In the genomic region with DNA sequence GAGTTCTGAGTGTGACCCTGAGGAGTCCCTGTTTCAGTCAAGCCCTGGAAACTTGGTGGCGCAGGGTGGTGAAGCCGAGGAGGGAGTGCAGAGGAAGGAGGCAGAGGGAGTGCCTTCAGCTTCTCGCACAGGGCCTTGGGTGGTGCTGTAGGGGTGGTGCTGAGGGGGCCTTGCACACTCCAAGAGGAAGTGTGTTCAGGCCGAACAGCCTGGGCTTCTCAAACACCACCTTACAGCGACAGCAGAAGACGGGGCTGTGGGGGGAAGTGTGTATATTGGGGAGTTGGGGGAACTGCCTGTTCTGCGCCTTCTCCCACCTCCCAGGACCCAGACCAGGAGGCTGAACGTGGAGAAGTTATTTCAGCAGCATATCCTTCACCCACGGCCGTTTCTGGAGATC, we compare ENCODE assay signal across 18 cellular contexts. TPM values are rescaled to one million over a fixed set of nuclear protein-coding genes. Genes with fewer than 3 reads are reported as not detected.
DNase-seq lines count a peak whose midpoint lies in the region; ATAC-seq lines count a peak whose summit lies in the region.
"Had no signal": no experiment of that assay in that cellular context is flagged by ENCODE, and none has a peak within 500 bp of the region (broad histone marks: within the 10 kb centered on the region; RNA-seq: fewer than 3 reads in every experiment).

No MANE protein-coding gene starts in this region.

- no peaks in the 10 kb centered on the region for H3K4me1 Mint-ChIP-seq in effector memory CD8-positive, alpha-beta T cell (ENCODE audit: low read depth in 2 of 2)

- peaks cover 19 to 61% of the 10 kb centered on the region in 2 donors for H3K27me3 Mint-ChIP-seq in effector memory CD8-positive, alpha-beta T cell

- peak; percentile 17 for DNase-seq in SIG-M5 treated with dmso at 0.1 percent for 504 hours (lab: John Stamatoyannopoulos, UW; ENCODE audit: unreplicated experiment)
- no peak for DNase-seq in SIG-M5 (lab: John Stamatoyannopoulos, UW)
- DNase-seq in UCSD-AML1 (lab: John Stamatoyannopoulos, UW; ENCODE audit: unreplicated experiment), result peak; percentile 37
- DNase-seq in medulla oblongata (ENCODE audit: extremely low spot score), result peak; percentile 9
- DNase-seq in sciatic nerve (ENCODE audit: low spot score), result no peak
- no peak for DNase-seq in effector memory CD8-positive, alpha-beta T cell
- no peak for DNase-seq in stimulated activated CD8-positive, alpha-beta memory T cell treated with anti-CD3 and anti-CD28 coated beads, Interleukin-4, amount 100 ng/mL, for 48 hours
- DNase-seq: 8988T, C1 segment of cervical spinal cord, DMS 273 treated with DMSO at 0.1 percent for 48 hours, GOT3, KG1, NCI-H187 treated with DMSO at 0.1 percent for 48 hours, NCI-H446 treated with DMSO at 0.1 percent for 48 hours, NCI-H748 treated with DMSO at 0.1 percent for 48 hours had no signal

- intact Hi-C loops in sciatic nerve (cut with DNase I), result no loop called here

- H3K9me3 Mint-ChIP-seq in effector memory CD8-positive, alpha-beta T cell, result no peaks in the 10 kb centered on the region

- ATAC-seq in sciatic nerve (peak; percentile 26), HG03159 (IDR thresholded peaks at IDR 0.05; ENCODE audit: unreplicated experiment) (no peak)
- no peak for ATAC-seq in effector memory CD8-positive, alpha-beta T cell (replicated peaks)

- H3K4me3 Mint-ChIP-seq in effector memory CD8-positive, alpha-beta T cell, result no peak overlapping the region

- no peaks in the 10 kb centered on the region for H3K36me3 Mint-ChIP-seq in effector memory CD8-positive, alpha-beta T cell (ENCODE audit: insufficient read depth)

- H3K27ac Mint-ChIP-seq in effector memory CD8-positive, alpha-beta T cell, result no peak overlapping the region

RNA-seq across cellular contexts. Expression of gene CCDC42, which starts 18.2 kb away (rescaled TPM):
- not detected for total RNA-seq in sciatic nerve
- total RNA-seq: Daoy, M059J had no signal

RNA-seq across cellular contexts. Expression of gene SPDYE4, which starts 31.9 kb away (rescaled TPM):
- not detected for total RNA-seq in sciatic nerve
- total RNA-seq: Daoy, M059J had no signal

Comparison
In these comparisons a context has a peak if more than half of its experiments do, and no peak if none do; other contexts are left out.
1. DNase-seq: peak in SIG-M5 treated with dmso at 0.1 percent for 504 hours (single experiment), UCSD-AML1 (single experiment) and medulla oblongata (single experiment); none in SIG-M5 (single experiment), sciatic nerve (single experiment), effector memory CD8-positive, alpha-beta T cell (0 of 3) and stimulated activated CD8-positive, alpha-beta memory T cell treated with anti-CD3 and anti-CD28 coated beads, Interleukin-4, amount 100 ng/mL, for 48 hours (single experiment).